12 cellular contexts compared by ENCODE assay signal in the genomic region with DNA sequence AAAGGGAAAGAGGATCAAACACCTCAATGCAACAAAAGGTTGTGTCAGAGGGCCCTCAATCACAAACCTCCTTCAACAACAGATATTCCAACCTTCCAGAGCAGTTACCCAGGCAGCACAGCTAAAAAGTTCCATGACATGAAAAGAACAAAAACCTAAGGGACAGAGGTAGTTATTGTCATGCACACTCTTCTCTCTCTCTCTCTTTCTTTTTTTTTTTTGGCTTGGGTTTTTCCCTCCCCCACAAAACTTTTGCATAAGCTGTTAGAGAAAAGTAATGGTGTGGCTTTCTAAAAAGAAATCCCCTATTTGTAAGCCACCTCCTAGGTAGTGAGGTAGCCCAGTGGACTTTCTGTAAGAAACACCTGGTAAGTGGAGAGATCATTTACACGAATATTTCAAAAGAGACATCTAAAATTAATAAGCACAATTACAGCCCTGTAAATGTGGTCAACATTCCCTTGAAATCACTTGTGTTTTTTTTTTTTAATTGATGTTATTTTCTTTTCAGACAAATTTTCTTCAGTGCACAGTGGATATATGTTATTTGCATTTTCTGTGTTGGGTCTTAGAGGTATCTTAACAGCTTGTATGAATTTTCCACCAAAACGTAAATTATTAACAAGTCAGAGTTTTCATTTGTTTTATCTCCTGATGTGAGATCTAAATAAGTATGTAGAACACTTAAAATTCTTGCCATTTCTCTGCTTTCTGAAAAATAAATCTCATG. TPM values are rescaled to one million over a fixed set of nuclear protein-coding genes. Genes with fewer than 3 reads are reported as not detected.
DNase-seq lines count a peak whose midpoint lies in the region; ATAC-seq and TF ChIP-seq lines count a peak whose summit lies in the region.
"Had no signal": no experiment of that assay in that cellular context is flagged by ENCODE, and none has a peak within 500 bp of the region (broad histone marks: within the 10 kb centered on the region; RNA-seq: fewer than 3 reads in every experiment).

No MANE protein-coding gene starts in this region.

- peaks cover 90% of the 10 kb centered on the region for H3K79me2 ChIP-seq in SK-N-SH (ENCODE audit: insufficient read depth)
- no peaks in the 10 kb centered on the region for H3K79me2 ChIP-seq in SU-DHL-6 (ENCODE audit: insufficient read depth, low read length)

- H3K27ac ChIP-seq in SK-N-SH (ENCODE audit: low read depth in 2 of 2, low read length in 1 of 2) (peak overlapping the region in 1 of 2 experiments; percentile 22; a peak in 1 of 4 replicates), SU-DHL-6 (ENCODE audit: low read depth, low read length) (no peak overlapping the region), foreskin keratinocyte (no peak overlapping the region)
- H3K27ac ChIP-seq: 22Rv1 had no signal

- no peak overlapping the region for H3K9ac ChIP-seq in SK-N-SH
- no peak overlapping the region; the same call in 1 of the 2 replicates for H3K9ac ChIP-seq in SU-DHL-6 (ENCODE audit: low read length)

- WGBS in SK-N-SH (ENCODE audit: low lambda C conversion rate) = 88% methylated on average over 2 of the region's 2 CpGs

- CTCF ChIA-PET in SK-N-SH (lab: Yijun Ruan, JAX) = interaction anchor here (1.3 to 1.5 kb wide), 2 partner anchors 9 to 16 kb away, joined by 3 to 4 read pairs; no protein-coding TSS in a partner anchor

- H3K4me1 ChIP-seq in SK-N-SH (ENCODE audit: control insufficient read depth in 1 of 2, insufficient read depth in 2 of 2, low read depth in 1 of 2, low read length in 1 of 2) (peaks cover 25% of the 10 kb centered on the region in 2 experiments; a peak in 3 of 4 replicates), foreskin keratinocyte (no peaks in the 10 kb centered on the region)

- H3K9me3 ChIP-seq in SK-N-SH = no peaks in the 10 kb centered on the region
- H3K9me3 ChIP-seq in SU-DHL-6 (ENCODE audit: insufficient read depth, low read length) = no peaks in the 10 kb centered on the region
- H3K9me3 ChIP-seq: heart right ventricle had no signal

- H3K9me3 Mint-ChIP-seq in stimulated activated memory B cell treated with anti-CD40 and anti-IgM and Interleukin-4, amounts not matched to agents 10 μg/mL and 1 μg/mL and 100 μg/mL, for 72 hours = no peaks in the 10 kb centered on the region
- H3K9me3 Mint-ChIP-seq in HFFc6 = no peaks in the 10 kb centered on the region

- H4K20me1 ChIP-seq in SK-N-SH (ENCODE audit: insufficient read depth) (peaks cover 62% of the 10 kb centered on the region), SU-DHL-6 (ENCODE audit: low read depth, low read length) (no peaks in the 10 kb centered on the region)

- H3K27ac Mint-ChIP-seq in stimulated activated memory B cell treated with anti-CD40 and anti-IgM and Interleukin-4, amounts not matched to agents 10 μg/mL and 1 μg/mL and 100 μg/mL, for 72 hours = peak overlapping the region; percentile 81
- H3K27ac Mint-ChIP-seq in HFFc6 = no peak overlapping the region; the same call in 1 of the 2 replicates

- H3K4me3 Mint-ChIP-seq in stimulated activated memory B cell treated with anti-CD40 and anti-IgM and Interleukin-4, amounts not matched to agents 10 μg/mL and 1 μg/mL and 100 μg/mL, for 72 hours = peak overlapping the region; percentile 57
- no peak overlapping the region for H3K4me3 Mint-ChIP-seq in HFFc6

- no peaks in the 10 kb centered on the region for H3F3A ChIP-seq in SK-N-SH (replicated peaks; ENCODE audit: insufficient read depth)
- peaks cover 7% of the 10 kb centered on the region; the same call in 1 of the 2 replicates for H3F3A ChIP-seq in SU-DHL-6 (ENCODE audit: insufficient read depth)

- no peaks in the 10 kb centered on the region for H3K27me3 ChIP-seq in SK-N-SH (ENCODE audit: insufficient read depth)
- H3K27me3 ChIP-seq in SU-DHL-6 (ENCODE audit: low read length) = no peaks in the 10 kb centered on the region
- peaks cover 34% of the 10 kb centered on the region for H3K27me3 ChIP-seq in foreskin keratinocyte
- H3K27me3 ChIP-seq: heart right ventricle had no signal

- H3K36me3 ChIP-seq in SK-N-SH (replicated peaks in 1 of 2; ENCODE audit: control insufficient read depth in 1 of 2, insufficient read depth in 2 of 2, low read length in 1 of 2) (peaks cover 9 to 18% of the 10 kb centered on the region in 2 experiments), SU-DHL-6 (ENCODE audit: low read length) (no peaks in the 10 kb centered on the region)

- H3K27me3 Mint-ChIP-seq in stimulated activated memory B cell treated with anti-CD40 and anti-IgM and Interleukin-4, amounts not matched to agents 10 μg/mL and 1 μg/mL and 100 μg/mL, for 72 hours = no peaks in the 10 kb centered on the region
- H3K27me3 Mint-ChIP-seq in HFFc6 (ENCODE audit: insufficient read depth) = no peaks in the 10 kb centered on the region; the same call in 1 of the 2 replicates

- peaks cover 27% of the 10 kb centered on the region for H3K4me1 Mint-ChIP-seq in stimulated activated memory B cell treated with anti-CD40 and anti-IgM and Interleukin-4, amounts not matched to agents 10 μg/mL and 1 μg/mL and 100 μg/mL, for 72 hours
- H3K4me1 Mint-ChIP-seq in HFFc6 (ENCODE audit: low read depth) = peaks cover 28% of the 10 kb centered on the region

- TF ChIP-seq EP300 in SK-N-SH (IDR thresholded peaks at IDR 0.05; ENCODE audit: borderline replicate concordance in 1 of 2, low read depth in 1 of 2, low read length in 1 of 2) = no peak

- DNase-seq in SK-N-SH = no peak
- no peak for DNase-seq in ecto neural progenitor cell (ENCODE audit: low spot score)
- DNase-seq in HFFc6 = no peak
- DNase-seq in foreskin keratinocyte = no peak
- DNase-seq: activated gamma-delta T cell treated with Interleukin-2 at 50 U/mL for 16 hours, heart right ventricle had no signal

- ATAC-seq in SK-N-SH treated with all-trans-retinoic acid at 6 μM for 48 hours (no peak), HG02759 (IDR thresholded peaks at IDR 0.05; ENCODE audit: unreplicated experiment) (peak; percentile 79), foreskin keratinocyte (no peak)
- ATAC-seq in stimulated activated memory B cell treated with anti-CD40 and anti-IgM and Interleukin-4, amounts not matched to agents 10 μg/mL and 1 μg/mL and 100 μg/mL, for 72 hours = peak; percentile 88
- ATAC-seq: HCT116, heart right ventricle had no signal

- no peak overlapping the region for H2AFZ ChIP-seq in SK-N-SH (ENCODE audit: low read depth)
- no peak overlapping the region for H2AFZ ChIP-seq in SU-DHL-6 (ENCODE audit: low read depth, low read length, severe bottlenecking)

- peaks cover 14% of the 10 kb centered on the region for H3K36me3 Mint-ChIP-seq in stimulated activated memory B cell treated with anti-CD40 and anti-IgM and Interleukin-4, amounts not matched to agents 10 μg/mL and 1 μg/mL and 100 μg/mL, for 72 hours
- peaks cover 10% of the 10 kb centered on the region; the same call in 1 of the 2 replicates for H3K36me3 Mint-ChIP-seq in HFFc6 (ENCODE audit: low read depth)

- TF ChIP-seq RAD21 in SK-N-SH (IDR thresholded peaks at IDR 0.05; ENCODE audit: low read length) = no peak

- H3K4me2 ChIP-seq in SK-N-SH = peak overlapping the region; percentile 27; the same call in 1 of the 2 replicates
- H3K4me2 ChIP-seq in SU-DHL-6 (ENCODE audit: low read depth, low read length, poor library complexity, severe bottlenecking) = peak overlapping the region; percentile 44

- POLR2A ChIA-PET in SK-N-SH (lab: Yijun Ruan, JAX) = no interaction called here

- TF ChIP-seq CTCF in SK-N-SH (IDR thresholded peaks at IDR 0.05) = no peak
- no peak for TF ChIP-seq CTCF in SU-DHL-6 (IDR thresholded peaks at IDR 0.05; ENCODE audit: insufficient read depth, low read length, poor library complexity, severe bottlenecking)
- no peak for TF ChIP-seq CTCF in HFFc6 (IDR thresholded peaks at IDR 0.05)
- no peak for TF ChIP-seq CTCF in foreskin keratinocyte (conservative IDR thresholded peaks at IDR 0.05)

- no peak overlapping the region for H3K4me3 ChIP-seq in SK-N-SH (ENCODE audit: low read depth in 2 of 2, low read length in 1 of 2)
- peak overlapping the region; percentile 7 for H3K4me3 ChIP-seq in SU-DHL-6 (ENCODE audit: insufficient read depth, low read length, poor library complexity, severe bottlenecking)
- H3K4me3 ChIP-seq: heart right ventricle had no signal

- H3K9me2 ChIP-seq in SK-N-SH (no peaks in the 10 kb centered on the region), SU-DHL-6 (replicated peaks; ENCODE audit: insufficient read depth, low read length) (no peaks in the 10 kb centered on the region)

TF ChIP-seq in SK-N-SH, 30 proteins besides CTCF, POLR2A, EP300 and RAD21 (continues in another document):
- TF ChIP-seq EZH2phosphoT487 (IDR thresholded peaks at IDR 0.05; ENCODE audit: borderline replicate concordance, low read depth) (no peak), MEF2A (IDR thresholded peaks at IDR 0.05; ENCODE audit: borderline replicate concordance, low read depth) (no peak), SMC3 (IDR thresholded peaks at IDR 0.05; ENCODE audit: low read depth, low read length) (no peak), POLR2AphosphoS5 (IDR thresholded peaks at IDR 0.05; ENCODE audit: low read depth, low read length) (no peak)

TF ChIP-seq in SK-N-SH treated with all-trans-retinoic acid at 6 μM for 48 hours, 23 proteins besides CTCF, POLR2A, EP300 and RAD21 (continues in another document):
- TF ChIP-seq ZFP30 (CRISPR knock-in tag; IDR thresholded peaks at IDR 0.05) = no peak
- no peak for TF ChIP-seq GLIS3 (CRISPR knock-in tag; IDR thresholded peaks at IDR 0.05)
- TF ChIP-seq SNAI2 (CRISPR knock-in tag; IDR thresholded peaks at IDR 0.05) = no peak
- no peak for TF ChIP-seq CSDC2 (CRISPR knock-in tag; IDR thresholded peaks at IDR 0.05)
- TF ChIP-seq TOX (CRISPR knock-in tag; IDR thresholded peaks at IDR 0.05; ENCODE audit: borderline replicate concordance) = no peak
- TF ChIP-seq ZNF70 (CRISPR knock-in tag; IDR thresholded peaks at IDR 0.05) = no peak
- TF ChIP-seq, protein P1, sequence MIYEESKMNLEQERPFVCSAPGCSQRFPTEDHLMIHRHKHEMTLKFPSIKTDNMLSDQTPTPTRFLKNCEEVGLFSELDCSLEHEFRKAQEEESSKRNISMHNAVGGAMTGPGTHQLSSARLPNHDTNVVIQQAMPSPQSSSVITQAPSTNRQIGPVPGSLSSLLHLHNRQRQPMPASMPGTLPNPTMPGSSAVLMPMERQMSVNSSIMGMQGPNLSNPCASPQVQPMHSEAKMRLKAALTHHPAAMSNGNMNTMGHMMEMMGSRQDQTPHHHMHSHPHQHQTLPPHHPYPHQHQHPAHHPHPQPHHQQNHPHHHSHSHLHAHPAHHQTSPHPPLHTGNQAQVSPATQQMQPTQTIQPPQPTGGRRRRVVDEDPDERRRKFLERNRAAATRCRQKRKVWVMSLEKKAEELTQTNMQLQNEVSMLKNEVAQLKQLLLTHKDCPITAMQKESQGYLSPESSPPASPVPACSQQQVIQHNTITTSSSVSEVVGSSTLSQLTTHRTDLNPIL (CRISPR knock-in tag; IDR thresholded peaks at IDR 0.05; ENCODE audit: low read depth) = no peak
- TF ChIP-seq ZNF8 (CRISPR knock-in tag; IDR thresholded peaks at IDR 0.05) = no peak
- TF ChIP-seq ESRRG (CRISPR knock-in tag; IDR thresholded peaks at IDR 0.05) = no peak
- no peak for TF ChIP-seq BACH2 (CRISPR knock-in tag; IDR thresholded peaks at IDR 0.05; ENCODE audit: borderline replicate concordance)

RNA-seq across cellular contexts. Expression of a gene that starts 48.4 kb away (rescaled TPM):
- 16.3 and 20.5 TPM in 2 replicates for polyA plus RNA-seq in SK-N-SH (2012; rRNA removed)
- 16.9 and 17.6 TPM in 2 replicates for polyA plus RNA-seq in SK-N-SH (2012; cell fraction: cytosol; rRNA removed)
- polyA plus RNA-seq in SK-N-SH (2012; cell fraction: nucleus; rRNA removed) = 24.6 and 25.9 TPM in 2 replicates
- total RNA-seq in HFFc6 (2021; fragmentation: NEBNext Ultra II Directional; extraction: Animal tissue kit (Norgen Biotek cat#: 25700)) = 10 to 100 TPM; 57.0 to 76.3 (median 62.8) TPM
- 0.03 and 0.11 TPM in 2 replicates for total RNA-seq in foreskin keratinocyte
- 0.08 TPM in 2 replicates for polyA plus RNA-seq in foreskin keratinocyte

Comparison
In these comparisons a context has a peak if more than half of its experiments do, and no peak if none do; other contexts are left out.
1. ATAC-seq: peak in HG02759 (single experiment) and stimulated activated memory B cell treated with anti-CD40 and anti-IgM and Interleukin-4, amounts not matched to agents 10 μg/mL and 1 μg/mL and 100 μg/mL, for 72 hours (single experiment); none in SK-N-SH treated with all-trans-retinoic acid at 6 μM for 48 hours (single experiment) and foreskin keratinocyte (single experiment).
2. RNA of a gene that starts 48.4 kb away (total RNA-seq): 57.0 to 76.3 TPM in HFFc6; 0.03 to 0.11 TPM in foreskin keratinocyte; every median in the first group is over 10 times any median in the second.